Comparison of ENCODE assay signal across 1 cellular context in genomic region chr1:58855351-58856165, GRCh38.
TF ChIP-seq lines count a peak whose summit lies in the region.

No MANE protein-coding gene starts in this region.

TF ChIP-seq in K562, 482 proteins besides CTCF, POLR2A, EP300 and RAD21 (continued from another document):
- TF ChIP-seq NR2C2 (CRISPR knock-in tag; IDR thresholded peaks at IDR 0.05): no peak
- TF ChIP-seq NR2C2 (tag; IDR thresholded peaks at IDR 0.05): no peak
- no peak for TF ChIP-seq PCBP1 (IDR thresholded peaks at IDR 0.05; ENCODE audit: low read depth, low read length, poor library complexity, severe bottlenecking)
- TF ChIP-seq MEIS2 (IDR thresholded peaks at IDR 0.05; ENCODE audit: partially characterized antibody): no peak
- no peak for TF ChIP-seq GABPB2 (CRISPR knock-in tag; conservative IDR thresholded peaks at IDR 0.05)
- no peak for TF ChIP-seq ZKSCAN1 (IDR thresholded peaks at IDR 0.05; ENCODE audit: low read depth, low read length)
- TF ChIP-seq ZNF79 (CRISPR knock-in tag; IDR thresholded peaks at IDR 0.05; ENCODE audit: low read depth): no peak
- TF ChIP-seq PTRF (tag; IDR thresholded peaks at IDR 0.05): no peak
- no peak for TF ChIP-seq RNF219 (CRISPR knock-in tag; IDR thresholded peaks at IDR 0.05)
- no peak for TF ChIP-seq ILF3 (IDR thresholded peaks at IDR 0.05; ENCODE audit: borderline replicate concordance)
